Comparison of ENCODE assay signal across 8 cellular contexts in the genomic region with DNA sequence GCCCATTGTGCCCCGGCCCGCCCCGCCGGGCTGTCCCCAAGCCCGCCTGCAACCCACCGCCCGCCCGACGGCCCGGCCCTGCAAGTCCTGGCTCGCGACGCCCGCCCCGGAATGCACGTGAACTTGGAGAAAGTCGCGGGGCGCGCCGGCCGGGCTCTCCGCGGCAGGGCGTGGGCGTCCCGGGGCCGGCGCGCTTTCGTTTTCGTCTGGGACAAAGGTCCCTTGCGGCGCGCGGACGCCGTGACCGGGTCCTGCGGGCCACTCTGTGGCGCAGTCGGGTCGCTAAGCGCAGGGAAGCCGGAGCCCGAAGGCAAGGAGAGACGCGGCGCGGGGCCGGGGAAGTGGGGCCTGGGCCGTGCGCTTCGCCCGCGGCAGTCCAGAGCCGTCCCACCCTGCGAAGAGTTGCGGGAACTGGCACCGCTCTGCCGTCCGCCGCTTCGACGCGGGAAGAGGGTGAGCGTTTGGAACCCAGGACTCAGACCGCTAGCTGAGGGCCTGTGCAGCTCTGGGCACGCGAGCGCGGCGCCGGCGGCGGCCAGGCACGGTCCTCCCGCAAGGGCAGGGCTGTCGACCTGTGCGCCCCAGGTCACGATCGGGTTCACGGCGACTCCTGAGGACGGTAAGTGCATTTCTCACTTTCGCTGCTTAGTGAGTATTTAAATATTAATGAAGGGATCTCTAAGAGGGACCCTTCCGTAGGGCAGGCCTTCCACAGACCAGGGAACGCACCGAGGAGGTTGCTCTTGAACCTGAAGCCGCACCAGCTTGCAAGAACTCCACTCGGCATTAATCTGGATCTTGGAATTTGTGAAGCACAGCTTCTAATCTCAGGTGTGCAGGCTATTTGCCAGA.
DNase-seq lines count a peak whose midpoint lies in the region; ATAC-seq and TF ChIP-seq lines count a peak whose summit lies in the region.

No MANE protein-coding gene starts in this region.

- peaks cover 15 to 57% of the 10 kb centered on the region in 2 donors for H3K4me1 ChIP-seq in thoracic aorta (ENCODE audit: control insufficient read depth in 1 of 2, low read depth in 2 of 2)

- peak overlapping the region; percentile 78 for H3K4me3 Mint-ChIP-seq in activated CD4-positive, alpha-beta T cell treated with anti-CD3 and anti-CD28 coated beads, Interleukin-2, amount 10 ng/mL, durations not matched to agents 7 days and 5 days
- H3K4me3 Mint-ChIP-seq in endothelial cell (ENCODE audit: unreplicated experiment) = peak overlapping the region; percentile 71

- no peaks in the 10 kb centered on the region for H3K9me3 Mint-ChIP-seq in activated CD4-positive, alpha-beta T cell treated with anti-CD3 and anti-CD28 coated beads, Interleukin-2, amount 10 ng/mL, durations not matched to agents 7 days and 5 days
- no peaks in the 10 kb centered on the region for H3K9me3 Mint-ChIP-seq in endothelial cell (ENCODE audit: unreplicated experiment)

- POLR2A ChIA-PET in activated CD4-positive, alpha-beta T cell treated with anti-CD3 and anti-CD28 coated beads, Interleukin-2, amount 10 ng/mL, durations not matched to agents 7 days and 5 days (lab: Charles Lee) = no interaction called here

- CTCF ChIA-PET in activated CD4-positive, alpha-beta T cell treated with anti-CD3 and anti-CD28 coated beads, Interleukin-2, amount 10 ng/mL, durations not matched to agents 7 days and 5 days (lab: Charles Lee) = interaction anchor here (0.7 to 1.5 kb wide), 4 partner anchors 9 to 75 kb away, joined by 3 to 5 read pairs (median 3); no protein-coding TSS in a partner anchor

- peak; percentile 24 for ATAC-seq in HG03439 (IDR thresholded peaks at IDR 0.05; ENCODE audit: unreplicated experiment)
- no peak for ATAC-seq in thoracic aorta (ENCODE audit: insufficient number of reproducible peaks, low FRiP score, low read depth)

- no peaks in the 10 kb centered on the region for H3K27me3 ChIP-seq in thoracic aorta (replicated peaks; ENCODE audit: insufficient read depth)

- DNase-seq in EH (ENCODE audit: low read depth) (peak; percentile 60), endothelial cell (ENCODE audit: low spot score) (no peak), mucosa of gallbladder (ENCODE audit: low spot score) (peak; percentile 68), thoracic aorta (ENCODE audit: low spot score) (no peak), DMS153 treated with DMSO at 0.1 percent for 48 hours (lab: John Stamatoyannopoulos, UW; ENCODE audit: unreplicated experiment) (no peak), midbrain (lab: John Stamatoyannopoulos, UW) (no peak)
- peak; percentile 53 for DNase-seq in activated CD4-positive, alpha-beta T cell treated with anti-CD3 and anti-CD28 coated beads, Interleukin-2, amount 10 ng/mL, durations not matched to agents 7 days and 5 days

- H3K4me3 ChIP-seq in thoracic aorta = peak overlapping the region; percentile 86

- H3K27ac Mint-ChIP-seq in activated CD4-positive, alpha-beta T cell treated with anti-CD3 and anti-CD28 coated beads, Interleukin-2, amount 10 ng/mL, durations not matched to agents 7 days and 5 days = peak overlapping the region; percentile 83
- H3K27ac Mint-ChIP-seq in endothelial cell (ENCODE audit: unreplicated experiment) = peak overlapping the region; percentile 30

- H3K36me3 ChIP-seq in thoracic aorta = no peaks in the 10 kb centered on the region

- no peak for TF ChIP-seq CTCF in endothelial cell (IDR thresholded peaks at IDR 0.05; ENCODE audit: unreplicated experiment)
- no peak for TF ChIP-seq CTCF in thoracic aorta (IDR thresholded peaks at IDR 0.05)

- no peaks in the 10 kb centered on the region for H3K27me3 Mint-ChIP-seq in activated CD4-positive, alpha-beta T cell treated with anti-CD3 and anti-CD28 coated beads, Interleukin-2, amount 10 ng/mL, durations not matched to agents 7 days and 5 days
- peaks cover 19% of the 10 kb centered on the region for H3K27me3 Mint-ChIP-seq in endothelial cell (ENCODE audit: unreplicated experiment)

- no peaks in the 10 kb centered on the region for H3K9me3 ChIP-seq in thoracic aorta

- H3K36me3 Mint-ChIP-seq in activated CD4-positive, alpha-beta T cell treated with anti-CD3 and anti-CD28 coated beads, Interleukin-2, amount 10 ng/mL, durations not matched to agents 7 days and 5 days (ENCODE audit: low read depth) = peaks cover 20% of the 10 kb centered on the region
- no peaks in the 10 kb centered on the region for H3K36me3 Mint-ChIP-seq in endothelial cell (ENCODE audit: low read depth, unreplicated experiment)

- H3K27ac ChIP-seq in thoracic aorta = peak overlapping the region; percentile 96 to 98

- peaks cover 58% of the 10 kb centered on the region for H3K4me1 Mint-ChIP-seq in activated CD4-positive, alpha-beta T cell treated with anti-CD3 and anti-CD28 coated beads, Interleukin-2, amount 10 ng/mL, durations not matched to agents 7 days and 5 days
- H3K4me1 Mint-ChIP-seq in endothelial cell (ENCODE audit: unreplicated experiment) = peaks cover 4% of the 10 kb centered on the region

Comparison
In these comparisons a context has a peak if more than half of its experiments do, and no peak if none do; other contexts are left out.
1. DNase-seq: peak in EH (single experiment), activated CD4-positive, alpha-beta T cell treated with anti-CD3 and anti-CD28 coated beads, Interleukin-2, amount 10 ng/mL, durations not matched to agents 7 days and 5 days (single experiment) and mucosa of gallbladder (single experiment); none in endothelial cell (single experiment), thoracic aorta (single experiment), DMS153 treated with DMSO at 0.1 percent for 48 hours (single experiment) and midbrain (single experiment).